Comparison of ENCODE assay signal across 8 cellular contexts in genomic region chr1:196372896-196373536, GRCh38.
DNase-seq lines count a peak whose midpoint lies in the region; ATAC-seq and TF ChIP-seq lines count a peak whose summit lies in the region.

No MANE protein-coding gene starts in this region.

- no peak overlapping the region for H3K4me3 ChIP-seq in CD8-positive, alpha-beta T cell (ENCODE audit: low read depth, low read length)
- H3K4me3 ChIP-seq in foreskin fibroblast (ENCODE audit: low read depth in 1 of 2, low read length in 2 of 2) (no peak overlapping the region), H7 (ENCODE audit: insufficient read depth, low read depth, low read length) (no peak overlapping the region)

- no peaks in the 10 kb centered on the region for H3K36me3 Mint-ChIP-seq in CD8-positive, alpha-beta T cell

- no peak overlapping the region for H3K4me3 Mint-ChIP-seq in CD8-positive, alpha-beta T cell

- H3K9me3 ChIP-seq in CD8-positive, alpha-beta T cell (ENCODE audit: low read length) = no peaks in the 10 kb centered on the region

- CTCF ChIA-PET in CD8-positive, alpha-beta T cell (lab: Charles Lee) = interaction anchor here (1.0 kb wide), 1 partner anchor 10 kb away, joined by 3 read pairs; no protein-coding TSS in a partner anchor

- ATAC-seq in CD8-positive, alpha-beta T cell = no peak
- ATAC-seq in GM18868 (IDR thresholded peaks at IDR 0.05; ENCODE audit: unreplicated experiment) = peak; percentile 89
- ATAC-seq in HG03135 (IDR thresholded peaks at IDR 0.05; ENCODE audit: unreplicated experiment) = peak; percentile 76

- H3K4me1 ChIP-seq in CD8-positive, alpha-beta T cell (ENCODE audit: insufficient read depth, low read length) = no peaks in the 10 kb centered on the region

- no peaks in the 10 kb centered on the region for H3K9me3 Mint-ChIP-seq in CD8-positive, alpha-beta T cell

- H3K27me3 ChIP-seq in CD8-positive, alpha-beta T cell (ENCODE audit: insufficient read depth, low read length) = no peaks in the 10 kb centered on the region
- H3K27me3 ChIP-seq in H7 (ENCODE audit: control insufficient read depth, insufficient read depth, low read length) = no peaks in the 10 kb centered on the region

- H3K27ac Mint-ChIP-seq in CD8-positive, alpha-beta T cell = no peak overlapping the region

- H3K27me3 Mint-ChIP-seq in CD8-positive, alpha-beta T cell (ENCODE audit: low read depth) = no peaks in the 10 kb centered on the region

- no peak overlapping the region for H3K27ac ChIP-seq in CD8-positive, alpha-beta T cell (ENCODE audit: low read depth, low read length)

- intact Hi-C loops in CD8-positive, alpha-beta T cell (cut with DNase I, micrococcal nuclease) = no loop called here

- POLR2A ChIA-PET in CD8-positive, alpha-beta T cell (lab: Charles Lee) = no interaction called here

- H3K36me3 ChIP-seq in CD8-positive, alpha-beta T cell (ENCODE audit: insufficient read depth, low read length) = no peaks in the 10 kb centered on the region
- H3K36me3 ChIP-seq in H7 (replicated peaks; ENCODE audit: control insufficient read depth, insufficient read depth, low read length) = no peaks in the 10 kb centered on the region

- no peak for DNase-seq in CD8-positive, alpha-beta T cell
- DNase-seq in RPMI7951 (ENCODE audit: low read depth) (peak; percentile 19), foreskin fibroblast (peak in 1 of 2 donors; percentile 46), H7 (no peak), amniotic stem cell (lab: John Stamatoyannopoulos, UW) (no peak), HPDE6-E6E7 (ENCODE audit: extremely low spot score) (no peak)

- no peaks in the 10 kb centered on the region for H3K4me1 Mint-ChIP-seq in CD8-positive, alpha-beta T cell (ENCODE audit: low read depth)

- TF ChIP-seq CTCF in CD8-positive, alpha-beta T cell (IDR thresholded peaks at IDR 0.05) = peak; percentile 52
- TF ChIP-seq CTCF in foreskin fibroblast (IDR thresholded peaks at IDR 0.05; ENCODE audit: low read depth, low read length) = peak; percentile 27
